ENCODE assay signal across 8 cellular contexts in genomic region chr19:12723643-12724426, GRCh38. TPM values are rescaled to one million over a fixed set of nuclear protein-coding genes. Genes with fewer than 3 reads are reported as not detected.
DNase-seq lines count a peak whose midpoint lies in the region; ATAC-seq and TF ChIP-seq lines count a peak whose summit lies in the region.

Gene TNPO2, minus strand, starts transcription at chr19:12723932. Its CDS starts 2,955 bp downstream, at chr19:12720977.

- H3K4me2 ChIP-seq in SK-N-SH (peak within 1 kb of the TSS; percentile 89), parathyroid adenoma (ENCODE audit: low read length) (peak within 1 kb of the TSS; percentile 99)

- H3K4me1 ChIP-seq in SK-N-SH (ENCODE audit: control insufficient read depth in 1 of 2, insufficient read depth in 2 of 2, low read depth in 1 of 2, low read length in 1 of 2) = peaks cover 7 to 8% of the 10 kb centered on the region in 2 experiments; a peak in 3 of 4 replicates
- H3K4me1 ChIP-seq in parathyroid adenoma = peaks cover 13% of the 10 kb centered on the region

- peak within 1 kb of the TSS; percentile 93 for H3K27ac Mint-ChIP-seq in activated naive CD8-positive, alpha-beta T cell treated with anti-CD3 and anti-CD28 coated beads for 36 hours
- peak within 1 kb of the TSS; percentile 95 for H3K27ac Mint-ChIP-seq in type B pancreatic cell

- 6% methylated on average over 21 of the region's 28 CpGs for WGBS in SK-N-SH (ENCODE audit: low lambda C conversion rate)

- peaks cover 48% of the 10 kb centered on the region for H3K79me2 ChIP-seq in SK-N-SH (ENCODE audit: insufficient read depth)
- H3K79me2 ChIP-seq in parathyroid adenoma = peaks cover 26% of the 10 kb centered on the region

- H3K36me3 ChIP-seq in MG63 (peaks cover 58% of the 10 kb centered on the region), SK-N-SH (replicated peaks in 1 of 2; ENCODE audit: control insufficient read depth in 1 of 2, insufficient read depth in 2 of 2, low read length in 1 of 2) (peaks cover 5 to 9% of the 10 kb centered on the region in 2 experiments), parathyroid adenoma (ENCODE audit: control insufficient read depth, insufficient read depth, low read length) (no peaks in the 10 kb centered on the region)

- H3K27me3 ChIP-seq in MG63 = no peaks in the 10 kb centered on the region
- no peaks in the 10 kb centered on the region for H3K27me3 ChIP-seq in SK-N-SH (ENCODE audit: insufficient read depth)
- H3K27me3 ChIP-seq in parathyroid adenoma (ENCODE audit: control insufficient read depth, insufficient read depth, low read length) = no peaks in the 10 kb centered on the region

- no peak for TF ChIP-seq RAD21 in SK-N-SH (IDR thresholded peaks at IDR 0.05; ENCODE audit: low read length)

- peak; percentile 83 for DNase-seq in G401 (ENCODE audit: low spot score)
- DNase-seq in MG63 = peak; percentile 83
- peak; percentile 88 for DNase-seq in SK-N-SH
- peak; percentile 78 for DNase-seq in activated naive CD8-positive, alpha-beta T cell treated with anti-CD3 and anti-CD28 coated beads for 36 hours
- peak; percentile 72 for DNase-seq in Right ventricle myocardium superior
- peak; percentile 83 for DNase-seq in type B pancreatic cell (ENCODE audit: extremely low spot score, unreplicated experiment)

- ATAC-seq in Right ventricle myocardium superior (ENCODE audit: poor library complexity) = peak; percentile 59
- no peak for ATAC-seq in GM18858 (IDR thresholded peaks at IDR 0.05; ENCODE audit: unreplicated experiment)

- POLR2A ChIA-PET in SK-N-SH (lab: Yijun Ruan, JAX) = interaction anchor here (1.0 to 1.6 kb wide), 4 partner anchors 8 to 222 kb away, joined by 3 to 6 read pairs (median 4); partner anchors contain the start of genes FBXW9 and RAD23A

- in situ Hi-C loops in G401 (cut with HindIII; ENCODE audit: low sequenced_read_pairs) = no loop called here

- TF ChIP-seq CTCF in SK-N-SH (IDR thresholded peaks at IDR 0.05) (no peak), parathyroid adenoma (IDR thresholded peaks at IDR 0.05) (no peak), type B pancreatic cell (conservative IDR thresholded peaks at IDR 0.05) (no peak)

- H4K20me1 ChIP-seq in SK-N-SH (ENCODE audit: insufficient read depth) = no peaks in the 10 kb centered on the region

- H3K9me2 ChIP-seq in SK-N-SH = no peaks in the 10 kb centered on the region

- H3K9ac ChIP-seq in SK-N-SH (peak within 1 kb of the TSS; percentile 95), parathyroid adenoma (peak within 1 kb of the TSS; percentile 24)

- peaks cover 25% of the 10 kb centered on the region for H3K4me1 Mint-ChIP-seq in activated naive CD8-positive, alpha-beta T cell treated with anti-CD3 and anti-CD28 coated beads for 36 hours
- peaks cover 23% of the 10 kb centered on the region for H3K4me1 Mint-ChIP-seq in type B pancreatic cell (ENCODE audit: unreplicated experiment)

- peaks cover 45% of the 10 kb centered on the region for H3K36me3 Mint-ChIP-seq in activated naive CD8-positive, alpha-beta T cell treated with anti-CD3 and anti-CD28 coated beads for 36 hours
- peaks cover 7% of the 10 kb centered on the region for H3K36me3 Mint-ChIP-seq in type B pancreatic cell

- H3K9me3 Mint-ChIP-seq in activated naive CD8-positive, alpha-beta T cell treated with anti-CD3 and anti-CD28 coated beads for 36 hours = no peaks in the 10 kb centered on the region
- H3K9me3 Mint-ChIP-seq in type B pancreatic cell = no peaks in the 10 kb centered on the region

- intact Hi-C loops in Right ventricle myocardium superior (cut with DNase I) = no loop called here

- H3K9me3 ChIP-seq in MG63 (no peaks in the 10 kb centered on the region), SK-N-SH (no peaks in the 10 kb centered on the region), parathyroid adenoma (ENCODE audit: control insufficient read depth, low read length) (no peaks in the 10 kb centered on the region)

- H2AFZ ChIP-seq in SK-N-SH (ENCODE audit: low read depth) = peak within 1 kb of the TSS; percentile 75
- peak within 1 kb of the TSS; percentile 99 for H2AFZ ChIP-seq in parathyroid adenoma

- H3K4me3 Mint-ChIP-seq in activated naive CD8-positive, alpha-beta T cell treated with anti-CD3 and anti-CD28 coated beads for 36 hours = peak within 1 kb of the TSS; percentile 92
- peak within 1 kb of the TSS; percentile 96 for H3K4me3 Mint-ChIP-seq in type B pancreatic cell

- CTCF ChIA-PET in SK-N-SH (lab: Yijun Ruan, JAX) = interaction anchor here (0.7 to 3.8 kb wide), 6 partner anchors 9 to 124 kb away, joined by 3 to 25 read pairs (median 4); partner anchors contain the start of gene TRIR

- H3K27ac ChIP-seq in SK-N-SH (ENCODE audit: low read depth in 2 of 2, low read length in 1 of 2) (peak within 1 kb of the TSS; percentile 88 to 89), parathyroid adenoma (peak within 1 kb of the TSS; percentile 86)

- H3K4me3 ChIP-seq in MG63 (peak within 1 kb of the TSS; percentile 60), SK-N-SH (ENCODE audit: low read depth in 2 of 2, low read length in 1 of 2) (peak within 1 kb of the TSS; percentile 63 to 77), parathyroid adenoma (ENCODE audit: low read depth, low read length) (peak within 1 kb of the TSS; percentile 90)

- peaks cover 22% of the 10 kb centered on the region for H3F3A ChIP-seq in SK-N-SH (replicated peaks; ENCODE audit: insufficient read depth)

- TF ChIP-seq EP300 in SK-N-SH (IDR thresholded peaks at IDR 0.05; ENCODE audit: borderline replicate concordance in 1 of 2, low read depth in 1 of 2, low read length in 1 of 2) = no peak

- H3K27me3 Mint-ChIP-seq in activated naive CD8-positive, alpha-beta T cell treated with anti-CD3 and anti-CD28 coated beads for 36 hours = no peaks in the 10 kb centered on the region
- no peaks in the 10 kb centered on the region for H3K27me3 Mint-ChIP-seq in type B pancreatic cell

TF ChIP-seq in SK-N-SH, 30 proteins besides CTCF, POLR2A, EP300 and RAD21 (continues in another document):
- TF ChIP-seq FOSL2 (IDR thresholded peaks at IDR 0.05; ENCODE audit: borderline replicate concordance, low read depth) (no peak), FOXJ3 (CRISPR knock-in tag; IDR thresholded peaks at IDR 0.05) (no peak), EZH2phosphoT487 (IDR thresholded peaks at IDR 0.05; ENCODE audit: borderline replicate concordance, low read depth) (no peak), RXRA (IDR thresholded peaks at IDR 0.05; ENCODE audit: borderline replicate concordance, low read depth) (no peak), MXI1 (IDR thresholded peaks at IDR 0.05; ENCODE audit: low read depth, low read length) (peak; percentile 100), FOXM1 (IDR thresholded peaks at IDR 0.05; ENCODE audit: low read depth) (no peak), ELF1 (IDR thresholded peaks at IDR 0.05) (no peak), YY1 (IDR thresholded peaks at IDR 0.05; ENCODE audit: low read depth) (no peak), REST (IDR thresholded peaks at IDR 0.05; ENCODE audit: low read depth, low read length) (no peak), RCOR1 (IDR thresholded peaks at IDR 0.05; ENCODE audit: low read length) (no peak), MAX (IDR thresholded peaks at IDR 0.05; ENCODE audit: low read depth) (peak; percentile 99), TEAD4 (IDR thresholded peaks at IDR 0.05; ENCODE audit: borderline replicate concordance, insufficient read depth) (no peak), NFIC (IDR thresholded peaks at IDR 0.05; ENCODE audit: borderline replicate concordance) (peak; percentile 72), MEF2A (IDR thresholded peaks at IDR 0.05; ENCODE audit: borderline replicate concordance, low read depth) (no peak)

RNA-seq across cellular contexts. Expression of gene TNPO2, which starts in this region (rescaled TPM):
- 43.9 and 63.1 TPM in 2 replicates for total RNA-seq in G401 (2014; rRNA removed; shearing (Covaris generic))
- 83.5 and 84.5 TPM in 2 replicates for total RNA-seq in MG63 (2014; rRNA removed; shearing (Covaris generic); ENCODE audit: low replicate concordance)
- polyA plus RNA-seq in SK-N-SH (2012; rRNA removed) = 82.4 and 112 TPM in 2 replicates
- 27.4 and 45.1 TPM in 2 replicates for polyA plus RNA-seq in SK-N-SH (2012; cell fraction: cytosol; rRNA removed)
- 370 and 507 TPM in 2 replicates for polyA plus RNA-seq in SK-N-SH (2012; cell fraction: nucleus; rRNA removed)
- 100 to 1,000 TPM; 125 to 134 TPM for total RNA-seq in activated naive CD8-positive, alpha-beta T cell treated with anti-CD3 and anti-CD28 coated beads for 36 hours
- total RNA-seq in Right ventricle myocardium superior (30.9 TPM), type B pancreatic cell (ENCODE audit: low replicate concordance) (78.6 and 99.7 TPM in 2 replicates)
